Comparison of ENCODE assay signal across 1 cellular context in the genomic region with DNA sequence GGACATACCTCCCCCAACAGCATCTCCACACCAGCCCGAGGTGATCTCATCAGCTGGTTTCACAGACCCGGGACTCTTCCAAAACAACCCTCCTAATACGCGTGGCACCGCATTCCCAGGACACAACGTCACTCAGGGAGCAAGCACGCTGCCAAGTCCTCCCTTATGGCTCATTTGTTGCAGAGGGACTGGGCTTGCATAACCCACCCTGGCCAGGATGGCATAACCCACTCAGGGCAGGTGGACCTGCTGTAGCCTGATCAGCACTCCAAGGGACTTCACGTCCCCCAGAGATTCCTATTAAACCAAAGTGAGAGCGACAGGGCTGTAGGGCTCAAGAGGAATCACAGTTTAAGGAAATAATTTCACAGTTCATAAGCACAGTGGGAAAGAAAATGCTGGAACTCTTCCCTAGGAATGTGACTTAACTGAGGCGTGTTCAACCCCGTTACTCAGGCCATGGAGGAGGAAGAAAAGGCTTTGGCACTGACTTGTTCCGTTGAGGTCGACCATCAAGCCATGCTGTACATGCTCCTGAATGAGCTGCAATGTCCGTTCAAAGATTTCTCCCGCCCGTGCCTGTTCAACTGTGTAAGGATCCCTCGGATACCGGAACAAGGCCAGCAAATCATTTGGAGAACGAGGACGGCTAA.
TF ChIP-seq lines count a peak whose summit lies in the region.

No MANE protein-coding gene starts in this region.

TF ChIP-seq in SK-N-SH, 30 proteins besides CTCF, POLR2A, EP300 and RAD21:
- TF ChIP-seq EZH2phosphoT487 (IDR thresholded peaks at IDR 0.05; ENCODE audit: borderline replicate concordance, low read depth) (no peak), YY1 (IDR thresholded peaks at IDR 0.05; ENCODE audit: low read depth) (no peak), GATA2 (CRISPR knock-in tag; IDR thresholded peaks at IDR 0.05) (no peak), MXI1 (IDR thresholded peaks at IDR 0.05; ENCODE audit: low read depth, low read length) (no peak), GABPA (IDR thresholded peaks at IDR 0.05; ENCODE audit: low read depth) (no peak), NRF1 (IDR thresholded peaks at IDR 0.05; ENCODE audit: low read depth, low read length) (no peak)
- TF ChIP-seq, protein P1, sequence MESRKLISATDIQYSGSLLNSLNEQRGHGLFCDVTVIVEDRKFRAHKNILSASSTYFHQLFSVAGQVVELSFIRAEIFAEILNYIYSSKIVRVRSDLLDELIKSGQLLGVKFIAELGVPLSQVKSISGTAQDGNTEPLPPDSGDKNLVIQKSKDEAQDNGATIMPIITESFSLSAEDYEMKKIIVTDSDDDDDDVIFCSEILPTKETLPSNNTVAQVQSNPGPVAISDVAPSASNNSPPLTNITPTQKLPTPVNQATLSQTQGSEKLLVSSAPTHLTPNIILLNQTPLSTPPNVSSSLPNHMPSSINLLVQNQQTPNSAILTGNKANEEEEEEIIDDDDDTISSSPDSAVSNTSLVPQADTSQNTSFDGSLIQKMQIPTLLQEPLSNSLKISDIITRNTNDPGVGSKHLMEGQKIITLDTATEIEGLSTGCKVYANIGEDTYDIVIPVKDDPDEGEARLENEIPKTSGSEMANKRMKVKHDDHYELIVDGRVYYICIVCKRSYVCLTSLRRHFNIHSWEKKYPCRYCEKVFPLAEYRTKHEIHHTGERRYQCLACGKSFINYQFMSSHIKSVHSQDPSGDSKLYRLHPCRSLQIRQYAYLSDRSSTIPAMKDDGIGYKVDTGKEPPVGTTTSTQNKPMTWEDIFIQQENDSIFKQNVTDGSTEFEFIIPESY (IDR thresholded peaks at IDR 0.05; ENCODE audit: borderline replicate concordance, low read depth): no peak
